Comparison of ENCODE assay signal across 14 cellular contexts in genomic region chr9:111961011-111961410, GRCh38.
DNase-seq lines count a peak whose midpoint lies in the region; ATAC-seq and TF ChIP-seq lines count a peak whose summit lies in the region.
"Had no signal": no experiment of that assay in that cellular context is flagged by ENCODE, and none has a peak within 500 bp of the region (broad histone marks: within the 10 kb centered on the region; RNA-seq: fewer than 3 reads in every experiment).

No MANE protein-coding gene starts in this region.

- H3K4me3 Mint-ChIP-seq in chondrocyte (ENCODE audit: unreplicated experiment) (no peak overlapping the region), nephron (peak overlapping the region in 1 of 3 experiments; percentile 12), WTC11 (no peak overlapping the region)
- H3K4me3 Mint-ChIP-seq: CD4-positive, alpha-beta T cell had no signal

- TF ChIP-seq CTCF in chondrocyte (IDR thresholded peaks at IDR 0.05) (no peak), nephron (IDR thresholded peaks at IDR 0.05; ENCODE audit: unreplicated experiment in 3 of 3) (no peak), WTC11 (IDR thresholded peaks at IDR 0.05) (no peak)

- CTCF ChIA-PET in WTC11 (lab: Charles Lee): no interaction called here

- no peaks in the 10 kb centered on the region for H3K27me3 Mint-ChIP-seq in chondrocyte (ENCODE audit: low read depth)
- no peaks in the 10 kb centered on the region for H3K27me3 Mint-ChIP-seq in nephron (ENCODE audit: low read depth)
- no peaks in the 10 kb centered on the region for H3K27me3 Mint-ChIP-seq in WTC11 (ENCODE audit: low read depth)
- H3K27me3 Mint-ChIP-seq: CD4-positive, alpha-beta T cell had no signal

- 32 to 49% methylated on average over 2 of the region's 2 CpGs for WGBS in GM23248 (ENCODE audit: low coverage in 1 of 2, low lambda C conversion rate in 2 of 2, missing lambda C conversion rate in 2 of 2), 2 experiments

- H3K9me3 ChIP-seq in GM23248 (ENCODE audit: low read depth): no peaks in the 10 kb centered on the region
- H3K9me3 ChIP-seq: left lung had no signal

- H3K9me3 Mint-ChIP-seq in chondrocyte (ENCODE audit: low read depth) (peaks cover 3% of the 10 kb centered on the region), nephron (peaks cover 3% of the 10 kb centered on the region), WTC11 (peaks cover 5% of the 10 kb centered on the region; the same call in 1 of the 2 replicates)
- H3K9me3 Mint-ChIP-seq: activated T-helper 2 cell treated with anti-CD3 and anti-CD28 coated beads, Interferon-gamma antibody, Interleukin-2, Interleukin-4, amounts not matched to agents 10 μg/mL and 5 μg/mL and 100 μg/mL, durations not matched to agents 14 hours and 24 hours and 36 hours; CD4-positive, alpha-beta T cell had no signal

- no peaks in the 10 kb centered on the region for H3K9me2 ChIP-seq in GM23248 (ENCODE audit: insufficient read depth)

- H2AFZ ChIP-seq in GM23248: no peak overlapping the region

- H3K36me3 Mint-ChIP-seq in chondrocyte (ENCODE audit: low read depth) (no peaks in the 10 kb centered on the region), nephron (ENCODE audit: low read depth) (no peaks in the 10 kb centered on the region), WTC11 (no peaks in the 10 kb centered on the region)

- H3K4me1 Mint-ChIP-seq in chondrocyte (ENCODE audit: low read depth) (peaks cover 53% of the 10 kb centered on the region), nephron (peaks cover 44% of the 10 kb centered on the region), WTC11 (peaks cover 2% of the 10 kb centered on the region; the same call in 1 of the 2 replicates)

- DNase-seq in GM23248 (peak; percentile 43), NCI-H345 (lab: John Stamatoyannopoulos, UW) (peak; percentile 63), chondrocyte (ENCODE audit: low spot score) (no peak), WTC11 (ENCODE audit: low spot score) (no peak), substantia nigra (lab: John Stamatoyannopoulos, UW) (no peak)
- no peak for DNase-seq in stimulated activated naive CD4-positive, alpha-beta T cell (lab: John Stamatoyannopoulos, UW)
- DNase-seq: activated CD4-positive, alpha-beta T cell treated with anti-CD3 and anti-CD28 coated beads for 48 hours; CD4-positive, alpha-beta T cell; left lung; stimulated activated CD4-positive, alpha-beta T cell treated with anti-CD3 and anti-CD28 coated beads, Interleukin-1b, Interleukin-23, amount 100 ng/mL, for 48 hours; stimulated activated naive CD8-positive, alpha-beta T cell treated with anti-CD3 and anti-CD28 coated beads, Interleukin-15, Interleukin-2, amounts not matched to agents 100 U/mL and 50 U/mL, for 24 hours had no signal

- no peaks in the 10 kb centered on the region for H3K36me3 ChIP-seq in GM23248 (ENCODE audit: low read depth)
- H3K36me3 ChIP-seq: left lung had no signal

- H3K27ac ChIP-seq in GM23248 (peak overlapping the region; percentile 97), substantia nigra (ENCODE audit: low read depth, low read length, poor library complexity, severe bottlenecking) (no peak overlapping the region)

- H4K20me1 ChIP-seq in GM23248 (ENCODE audit: insufficient read depth): no peaks in the 10 kb centered on the region

- H3K27ac Mint-ChIP-seq in chondrocyte (ENCODE audit: unreplicated experiment): peak overlapping the region; percentile 62
- H3K27ac Mint-ChIP-seq in nephron: peak overlapping the region in 2 of 3 experiments; percentile 28 to 72
- no peak overlapping the region for H3K27ac Mint-ChIP-seq in WTC11
- H3K27ac Mint-ChIP-seq: activated T-helper 2 cell treated with anti-CD3 and anti-CD28 coated beads, Interferon-gamma antibody, Interleukin-2, Interleukin-4, amounts not matched to agents 10 μg/mL and 5 μg/mL and 100 μg/mL, durations not matched to agents 14 hours and 24 hours and 36 hours; CD4-positive, alpha-beta T cell had no signal

- no peak overlapping the region for H3K4me3 ChIP-seq in GM23248
- H3K4me3 ChIP-seq: left lung had no signal

- no peaks in the 10 kb centered on the region for H3K27me3 ChIP-seq in GM23248 (replicated peaks; ENCODE audit: insufficient read depth)
- H3K27me3 ChIP-seq: left lung had no signal

- H3K9ac ChIP-seq in GM23248: peak overlapping the region; percentile 78; the same call in 1 of the 2 replicates

- ATAC-seq in WTC11 (no peak), HG03442 (IDR thresholded peaks at IDR 0.05; ENCODE audit: unreplicated experiment) (no peak)
- ATAC-seq: stimulated activated naive CD8-positive, alpha-beta T cell treated with anti-CD3 and anti-CD28 coated beads, Interleukin-15, Interleukin-2, amounts not matched to agents 100 U/mL and 50 U/mL, for 24 hours had no signal

- H3K4me1 ChIP-seq in GM23248 (ENCODE audit: insufficient read depth): peaks cover 54% of the 10 kb centered on the region

- POLR2A ChIA-PET in WTC11 (lab: Charles Lee): no interaction called here

- H3F3A ChIP-seq in GM23248 (ENCODE audit: insufficient read depth): peaks cover 60% of the 10 kb centered on the region

- no peaks in the 10 kb centered on the region for H3K79me2 ChIP-seq in GM23248 (ENCODE audit: insufficient read depth)

- in situ Hi-C loops in GM23248 (cut with MboI): no loop called here

- no peak overlapping the region for H3K4me2 ChIP-seq in GM23248 (ENCODE audit: unreplicated experiment)

TF ChIP-seq in WTC11, 78 proteins besides CTCF, POLR2A, EP300 and RAD21:
- no peak for TF ChIP-seq HMGA2 (CRISPR knock-in tag; IDR thresholded peaks at IDR 0.05)
- TF ChIP-seq ZNF425 (CRISPR knock-in tag; conservative IDR thresholded peaks at IDR 0.05): no peak
- no peak for TF ChIP-seq EMX1 (CRISPR knock-in tag; IDR thresholded peaks at IDR 0.05)
- no peak for TF ChIP-seq NR3C1 (CRISPR knock-in tag; conservative IDR thresholded peaks at IDR 0.05; ENCODE audit: low read depth)
- no peak for TF ChIP-seq SMAD4 (CRISPR knock-in tag; IDR thresholded peaks at IDR 0.05)
- TF ChIP-seq ZNF671 (CRISPR knock-in tag; IDR thresholded peaks at IDR 0.05): no peak
- no peak for TF ChIP-seq ZSCAN18 (CRISPR knock-in tag; IDR thresholded peaks at IDR 0.05)
- no peak for TF ChIP-seq ZNF512 (CRISPR knock-in tag; IDR thresholded peaks at IDR 0.05; ENCODE audit: borderline replicate concordance)
- TF ChIP-seq JAZF1 (CRISPR knock-in tag; IDR thresholded peaks at IDR 0.05): no peak
- TF ChIP-seq NR1H2 (CRISPR knock-in tag; IDR thresholded peaks at IDR 0.05): no peak
- TF ChIP-seq ZNF121 (CRISPR knock-in tag; IDR thresholded peaks at IDR 0.05): no peak
- TF ChIP-seq ZNF219 (CRISPR knock-in tag; IDR thresholded peaks at IDR 0.05; ENCODE audit: borderline replicate concordance): no peak
TF ChIP-seq in WTC11: peak in this region for 0.

Comparison
In these comparisons a context has a peak if more than half of its experiments do, and no peak if none do; other contexts are left out.
1. DNase-seq: peak in GM23248 (single experiment) and NCI-H345 (single experiment); none in chondrocyte (single experiment), stimulated activated naive CD4-positive, alpha-beta T cell (0 of 6), WTC11 (single experiment) and substantia nigra (0 of 49).